In genomic region chr7:140744005-140744404, GRCh38 we compare ENCODE assay signal across 1 cellular context.
TF ChIP-seq lines count a peak whose summit lies in the region.

No MANE protein-coding gene starts in this region.

TF ChIP-seq in HepG2, 621 proteins besides CTCF, POLR2A, EP300 and RAD21 (continued from another document):
- TF ChIP-seq ZNF784 (CRISPR knock-in tag; IDR thresholded peaks at IDR 0.05; ENCODE audit: borderline replicate concordance) (no peak), MED1 (CRISPR knock-in tag; IDR thresholded peaks at IDR 0.05) (0 out of 2 replicates have a peak, but pooled peaks have one; percentile 44), ZNF256 (CRISPR knock-in tag; conservative IDR thresholded peaks at IDR 0.05) (0 out of 2 replicates have a peak, but pooled peaks have one; percentile 32), ZNF333 (CRISPR knock-in tag; IDR thresholded peaks at IDR 0.05; ENCODE audit: borderline replicate concordance) (no peak), ZNF710 (CRISPR knock-in tag; IDR thresholded peaks at IDR 0.05; ENCODE audit: borderline replicate concordance) (no peak), ZNF773 (CRISPR knock-in tag; IDR thresholded peaks at IDR 0.05; ENCODE audit: borderline replicate concordance) (no peak), MYPOP (CRISPR knock-in tag; IDR thresholded peaks at IDR 0.05) (no peak), AGO2 (optimal IDR thresholded peaks at IDR 0.05; ENCODE audit: low read depth, low read length) (no peak), ZNF557 (CRISPR knock-in tag; IDR thresholded peaks at IDR 0.05) (no peak), GLI4 (CRISPR knock-in tag; IDR thresholded peaks at IDR 0.05; ENCODE audit: borderline replicate concordance) (no peak), ZNF34 (CRISPR knock-in tag; IDR thresholded peaks at IDR 0.05; ENCODE audit: borderline replicate concordance) (no peak), SAP130 (CRISPR knock-in tag; IDR thresholded peaks at IDR 0.05; ENCODE audit: low read depth) (peak; percentile 32; the same call in 1 of the 2 replicates), MEIS2 (CRISPR knock-in tag; IDR thresholded peaks at IDR 0.05) (peak; percentile 82), CERS6 (CRISPR knock-in tag; IDR thresholded peaks at IDR 0.05) (no peak), RBM22 (optimal IDR thresholded peaks at IDR 0.05; ENCODE audit: low read length) (no peak), HOXA7 (CRISPR knock-in tag; IDR thresholded peaks at IDR 0.05) (no peak), GPN1 (CRISPR knock-in tag; IDR thresholded peaks at IDR 0.05; ENCODE audit: borderline replicate concordance) (no peak), TAF15 (IDR thresholded peaks at IDR 0.05; ENCODE audit: low read depth, low read length, poor library complexity, severe bottlenecking) (no peak), MIXL1 (CRISPR knock-in tag; IDR thresholded peaks at IDR 0.05) (peak; percentile 71), DPF2 (CRISPR knock-in tag; IDR thresholded peaks at IDR 0.05; ENCODE audit: borderline replicate concordance, low read depth) (0 out of 2 replicates have a peak, but pooled peaks have one; percentile 16), ZBTB25 (CRISPR knock-in tag; IDR thresholded peaks at IDR 0.05) (no peak), NR2F1 (CRISPR knock-in tag; IDR thresholded peaks at IDR 0.05) (peak; percentile 49 to 66; a peak in 3 of 4 replicates), PRMT3 (CRISPR knock-in tag; IDR thresholded peaks at IDR 0.05; ENCODE audit: borderline replicate concordance, low read depth) (no peak)
- TF ChIP-seq, protein P1, sequence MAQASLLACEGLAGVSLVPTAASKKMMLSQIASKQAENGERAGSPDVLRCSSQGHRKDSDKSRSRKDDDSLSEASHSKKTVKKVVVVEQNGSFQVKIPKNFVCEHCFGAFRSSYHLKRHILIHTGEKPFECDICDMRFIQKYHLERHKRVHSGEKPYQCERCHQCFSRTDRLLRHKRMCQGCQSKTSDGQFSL (CRISPR knock-in tag; IDR thresholded peaks at IDR 0.05): no peak
- TF ChIP-seq, protein P2, sequence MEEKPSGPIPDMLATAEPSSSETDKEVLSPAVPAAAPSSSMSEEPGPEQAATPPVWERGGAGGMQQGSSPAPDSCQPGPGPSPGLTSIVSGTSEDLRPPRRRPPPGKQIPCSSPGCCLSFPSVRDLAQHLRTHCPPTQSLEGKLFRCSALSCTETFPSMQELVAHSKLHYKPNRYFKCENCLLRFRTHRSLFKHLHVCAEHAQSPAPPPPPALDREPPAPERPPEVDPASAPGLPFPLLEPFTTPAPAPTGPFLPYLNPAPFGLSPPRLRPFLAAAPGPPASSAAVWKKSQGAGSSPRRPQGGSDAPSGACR (CRISPR knock-in tag; IDR thresholded peaks at IDR 0.05): no peak
- TF ChIP-seq, protein P3, sequence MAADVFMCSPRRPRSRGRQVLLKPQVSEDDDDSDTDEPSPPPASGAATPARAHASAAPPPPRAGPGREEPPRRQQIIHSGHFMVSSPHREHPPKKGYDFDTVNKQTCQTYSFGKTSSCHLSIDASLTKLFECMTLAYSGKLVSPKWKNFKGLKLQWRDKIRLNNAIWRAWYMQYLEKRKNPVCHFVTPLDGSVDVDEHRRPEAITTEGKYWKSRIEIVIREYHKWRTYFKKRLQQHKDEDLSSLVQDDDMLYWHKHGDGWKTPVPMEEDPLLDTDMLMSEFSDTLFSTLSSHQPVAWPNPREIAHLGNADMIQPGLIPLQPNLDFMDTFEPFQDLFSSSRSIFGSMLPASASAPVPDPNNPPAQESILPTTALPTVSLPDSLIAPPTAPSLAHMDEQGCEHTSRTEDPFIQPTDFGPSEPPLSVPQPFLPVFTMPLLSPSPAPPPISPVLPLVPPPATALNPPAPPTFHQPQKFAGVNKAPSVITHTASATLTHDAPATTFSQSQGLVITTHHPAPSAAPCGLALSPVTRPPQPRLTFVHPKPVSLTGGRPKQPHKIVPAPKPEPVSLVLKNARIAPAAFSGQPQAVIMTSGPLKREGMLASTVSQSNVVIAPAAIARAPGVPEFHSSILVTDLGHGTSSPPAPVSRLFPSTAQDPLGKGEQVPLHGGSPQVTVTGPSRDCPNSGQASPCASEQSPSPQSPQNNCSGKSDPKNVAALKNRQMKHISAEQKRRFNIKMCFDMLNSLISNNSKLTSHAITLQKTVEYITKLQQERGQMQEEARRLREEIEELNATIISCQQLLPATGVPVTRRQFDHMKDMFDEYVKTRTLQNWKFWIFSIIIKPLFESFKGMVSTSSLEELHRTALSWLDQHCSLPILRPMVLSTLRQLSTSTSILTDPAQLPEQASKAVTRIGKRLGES (CRISPR knock-in tag; IDR thresholded peaks at IDR 0.05; ENCODE audit: borderline replicate concordance): no peak
- TF ChIP-seq, protein P4, sequence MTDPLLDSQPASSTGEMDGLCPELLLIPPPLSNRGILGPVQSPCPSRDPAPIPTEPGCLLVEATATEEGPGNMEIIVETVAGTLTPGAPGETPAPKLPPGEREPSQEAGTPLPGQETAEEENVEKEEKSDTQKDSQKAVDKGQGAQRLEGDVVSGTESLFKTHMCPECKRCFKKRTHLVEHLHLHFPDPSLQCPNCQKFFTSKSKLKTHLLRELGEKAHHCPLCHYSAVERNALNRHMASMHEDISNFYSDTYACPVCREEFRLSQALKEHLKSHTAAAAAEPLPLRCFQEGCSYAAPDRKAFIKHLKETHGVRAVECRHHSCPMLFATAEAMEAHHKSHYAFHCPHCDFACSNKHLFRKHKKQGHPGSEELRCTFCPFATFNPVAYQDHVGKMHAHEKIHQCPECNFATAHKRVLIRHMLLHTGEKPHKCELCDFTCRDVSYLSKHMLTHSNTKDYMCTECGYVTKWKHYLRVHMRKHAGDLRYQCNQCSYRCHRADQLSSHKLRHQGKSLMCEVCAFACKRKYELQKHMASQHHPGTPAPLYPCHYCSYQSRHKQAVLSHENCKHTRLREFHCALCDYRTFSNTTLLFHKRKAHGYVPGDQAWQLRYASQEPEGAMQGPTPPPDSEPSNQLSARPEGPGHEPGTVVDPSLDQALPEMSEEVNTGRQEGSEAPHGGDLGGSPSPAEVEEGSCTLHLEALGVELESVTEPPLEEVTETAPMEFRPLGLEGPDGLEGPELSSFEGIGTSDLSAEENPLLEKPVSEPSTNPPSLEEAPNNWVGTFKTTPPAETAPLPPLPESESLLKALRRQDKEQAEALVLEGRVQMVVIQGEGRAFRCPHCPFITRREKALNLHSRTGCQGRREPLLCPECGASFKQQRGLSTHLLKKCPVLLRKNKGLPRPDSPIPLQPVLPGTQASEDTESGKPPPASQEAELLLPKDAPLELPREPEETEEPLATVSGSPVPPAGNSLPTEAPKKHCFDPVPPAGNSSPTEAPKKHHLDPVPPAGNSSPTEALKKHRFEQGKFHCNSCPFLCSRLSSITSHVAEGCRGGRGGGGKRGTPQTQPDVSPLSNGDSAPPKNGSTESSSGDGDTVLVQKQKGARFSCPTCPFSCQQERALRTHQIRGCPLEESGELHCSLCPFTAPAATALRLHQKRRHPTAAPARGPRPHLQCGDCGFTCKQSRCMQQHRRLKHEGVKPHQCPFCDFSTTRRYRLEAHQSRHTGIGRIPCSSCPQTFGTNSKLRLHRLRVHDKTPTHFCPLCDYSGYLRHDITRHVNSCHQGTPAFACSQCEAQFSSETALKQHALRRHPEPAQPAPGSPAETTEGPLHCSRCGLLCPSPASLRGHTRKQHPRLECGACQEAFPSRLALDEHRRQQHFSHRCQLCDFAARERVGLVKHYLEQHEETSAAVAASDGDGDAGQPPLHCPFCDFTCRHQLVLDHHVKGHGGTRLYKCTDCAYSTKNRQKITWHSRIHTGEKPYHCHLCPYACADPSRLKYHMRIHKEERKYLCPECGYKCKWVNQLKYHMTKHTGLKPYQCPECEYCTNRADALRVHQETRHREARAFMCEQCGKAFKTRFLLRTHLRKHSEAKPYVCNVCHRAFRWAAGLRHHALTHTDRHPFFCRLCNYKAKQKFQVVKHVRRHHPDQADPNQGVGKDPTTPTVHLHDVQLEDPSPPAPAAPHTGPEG (CRISPR knock-in tag; IDR thresholded peaks at IDR 0.05): no peak
- TF ChIP-seq, protein P5, sequence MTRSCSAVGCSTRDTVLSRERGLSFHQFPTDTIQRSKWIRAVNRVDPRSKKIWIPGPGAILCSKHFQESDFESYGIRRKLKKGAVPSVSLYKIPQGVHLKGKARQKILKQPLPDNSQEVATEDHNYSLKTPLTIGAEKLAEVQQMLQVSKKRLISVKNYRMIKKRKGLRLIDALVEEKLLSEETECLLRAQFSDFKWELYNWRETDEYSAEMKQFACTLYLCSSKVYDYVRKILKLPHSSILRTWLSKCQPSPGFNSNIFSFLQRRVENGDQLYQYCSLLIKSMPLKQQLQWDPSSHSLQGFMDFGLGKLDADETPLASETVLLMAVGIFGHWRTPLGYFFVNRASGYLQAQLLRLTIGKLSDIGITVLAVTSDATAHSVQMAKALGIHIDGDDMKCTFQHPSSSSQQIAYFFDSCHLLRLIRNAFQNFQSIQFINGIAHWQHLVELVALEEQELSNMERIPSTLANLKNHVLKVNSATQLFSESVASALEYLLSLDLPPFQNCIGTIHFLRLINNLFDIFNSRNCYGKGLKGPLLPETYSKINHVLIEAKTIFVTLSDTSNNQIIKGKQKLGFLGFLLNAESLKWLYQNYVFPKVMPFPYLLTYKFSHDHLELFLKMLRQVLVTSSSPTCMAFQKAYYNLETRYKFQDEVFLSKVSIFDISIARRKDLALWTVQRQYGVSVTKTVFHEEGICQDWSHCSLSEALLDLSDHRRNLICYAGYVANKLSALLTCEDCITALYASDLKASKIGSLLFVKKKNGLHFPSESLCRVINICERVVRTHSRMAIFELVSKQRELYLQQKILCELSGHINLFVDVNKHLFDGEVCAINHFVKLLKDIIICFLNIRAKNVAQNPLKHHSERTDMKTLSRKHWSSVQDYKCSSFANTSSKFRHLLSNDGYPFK (CRISPR knock-in tag; IDR thresholded peaks at IDR 0.05; ENCODE audit: borderline replicate concordance): no peak
